1 cellular context compared by ENCODE assay signal in the genomic region with DNA sequence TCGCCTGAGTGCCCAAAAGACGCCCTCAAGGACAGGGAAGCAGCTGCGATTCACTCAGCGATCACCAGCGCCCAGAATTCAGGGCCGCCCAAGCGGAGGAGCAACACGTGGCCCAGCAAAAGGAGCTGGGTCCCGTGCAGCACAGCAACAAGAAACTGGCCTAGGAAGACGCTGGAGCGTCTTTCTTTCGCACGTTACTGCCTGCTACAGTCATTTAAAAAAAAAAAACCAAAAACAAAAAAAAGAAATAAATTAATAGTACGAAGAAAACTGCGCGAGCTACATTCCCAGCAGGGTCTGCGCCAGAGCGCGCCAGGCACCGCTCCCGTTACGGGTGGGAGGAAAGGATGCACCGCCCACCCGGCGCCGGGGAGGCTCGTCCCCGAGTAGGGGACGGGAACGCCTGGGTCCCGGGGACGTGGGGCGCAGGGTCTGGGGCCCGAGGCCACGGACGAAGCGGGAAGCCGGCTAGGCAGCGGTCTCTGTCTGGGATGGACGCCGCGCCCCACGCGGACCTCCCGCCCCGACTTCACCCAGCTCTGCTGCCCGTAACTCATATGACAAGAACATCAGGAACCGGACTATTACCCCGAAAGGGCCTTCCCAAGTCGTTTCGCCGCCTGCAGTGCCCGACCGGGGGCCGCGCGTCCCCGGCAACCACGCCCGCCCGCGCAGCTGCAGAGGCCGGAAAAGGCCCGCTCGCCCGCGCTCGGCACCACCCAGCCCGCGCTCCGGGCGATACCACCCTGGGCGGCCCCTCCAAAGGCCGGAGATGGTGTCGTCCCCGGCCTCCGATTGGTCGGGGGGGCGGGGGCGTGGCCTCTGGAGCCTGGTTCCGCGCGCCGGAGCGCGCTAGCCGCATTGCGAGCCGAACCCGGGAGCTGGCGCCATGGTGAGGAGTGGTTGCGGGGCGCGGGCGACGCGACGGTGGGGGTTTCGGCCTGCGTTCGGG.
TF ChIP-seq lines count a peak whose summit lies in the region.

Gene NOP56 (plus strand): TSS at position 861 of the 952 bp plus-strand sequence. CDS start 29 bp downstream, at position 890.

TF ChIP-seq in GM12878, 131 proteins besides CTCF, POLR2A, EP300 and RAD21 (continued from another document and continues in another):
- TF ChIP-seq CBX5 (IDR thresholded peaks at IDR 0.05; ENCODE audit: low read depth) (no peak), RB1 (IDR thresholded peaks at IDR 0.05; ENCODE audit: borderline replicate concordance) (peak; percentile 80; the same call in 1 of the 2 replicates), MYB (IDR thresholded peaks at IDR 0.05; ENCODE audit: borderline replicate concordance, low read depth, low read length) (no peak), BACH1 (IDR thresholded peaks at IDR 0.05; ENCODE audit: borderline replicate concordance) (peak; percentile 88), SPI1 (IDR thresholded peaks at IDR 0.05; ENCODE audit: borderline replicate concordance, insufficient read depth, low read depth, low read length) (no peak), FOXK2 (IDR thresholded peaks at IDR 0.05) (peak; percentile 95), FOS (IDR thresholded peaks at IDR 0.05; ENCODE audit: borderline replicate concordance, extremely low read depth, insufficient read length) (no peak), EGR1 (IDR thresholded peaks at IDR 0.05; ENCODE audit: borderline replicate concordance in 1 of 2, low read depth in 2 of 2, low read length in 2 of 2) (peak in 1 of 2 experiments; percentile 83; a peak in 2 of 3 replicates), BCLAF1 (IDR thresholded peaks at IDR 0.05) (peak; percentile 91), SIN3A (IDR thresholded peaks at IDR 0.05; ENCODE audit: low read depth, low read length) (peak; percentile 90), HCFC1 (IDR thresholded peaks at IDR 0.05; ENCODE audit: low read length) (peak; percentile 23), BRCA1 (IDR thresholded peaks at IDR 0.05; ENCODE audit: low read depth, low read length) (no peak), JUND (IDR thresholded peaks at IDR 0.05; ENCODE audit: low read depth, low read length) (peak; percentile 100), PRDM15 (CRISPR knock-in tag; IDR thresholded peaks at IDR 0.05) (no peak), CREM (IDR thresholded peaks at IDR 0.05; ENCODE audit: low read depth) (no peak), TBL1XR1 (IDR thresholded peaks at IDR 0.05; ENCODE audit: low read depth, low read length) (no peak; the same call in 1 of the 2 replicates), YBX1 (IDR thresholded peaks at IDR 0.05) (no peak), DPF2 (IDR thresholded peaks at IDR 0.05) (peak; percentile 74; the same call in 1 of the 2 replicates), ETV6 (conservative IDR thresholded peaks at IDR 0.05 in 1 of 2, IDR thresholded peaks at IDR 0.05 in 1 of 2; ENCODE audit: borderline replicate concordance in 1 of 2, low read depth in 1 of 2) (no peak; a peak in 1 of 4 replicates), ESRRA (IDR thresholded peaks at IDR 0.05; ENCODE audit: low read length) (no peak), MTA2 (IDR thresholded peaks at IDR 0.05; ENCODE audit: low read depth) (no peak), KLF5 (IDR thresholded peaks at IDR 0.05; ENCODE audit: partially characterized antibody) (peak; percentile 98), ZNF274 (IDR thresholded peaks at IDR 0.05; ENCODE audit: insufficient read depth, insufficient read length) (no peak), CHD2 (IDR thresholded peaks at IDR 0.05; ENCODE audit: borderline replicate concordance, low read depth, low read length) (0 out of 2 replicates have a peak, but pooled peaks have one; percentile 23), ZNF592 (IDR thresholded peaks at IDR 0.05) (no peak), NR2C1 (IDR thresholded peaks at IDR 0.05) (0 out of 2 replicates have a peak, but pooled peaks have one; percentile 16), E2F8 (IDR thresholded peaks at IDR 0.05; ENCODE audit: low read depth, partially characterized antibody) (no peak), RBBP5 (conservative IDR thresholded peaks at IDR 0.05) (no peak), E4F1 (IDR thresholded peaks at IDR 0.05; ENCODE audit: borderline replicate concordance, partially characterized antibody) (no peak)
- TF ChIP-seq, protein P1, sequence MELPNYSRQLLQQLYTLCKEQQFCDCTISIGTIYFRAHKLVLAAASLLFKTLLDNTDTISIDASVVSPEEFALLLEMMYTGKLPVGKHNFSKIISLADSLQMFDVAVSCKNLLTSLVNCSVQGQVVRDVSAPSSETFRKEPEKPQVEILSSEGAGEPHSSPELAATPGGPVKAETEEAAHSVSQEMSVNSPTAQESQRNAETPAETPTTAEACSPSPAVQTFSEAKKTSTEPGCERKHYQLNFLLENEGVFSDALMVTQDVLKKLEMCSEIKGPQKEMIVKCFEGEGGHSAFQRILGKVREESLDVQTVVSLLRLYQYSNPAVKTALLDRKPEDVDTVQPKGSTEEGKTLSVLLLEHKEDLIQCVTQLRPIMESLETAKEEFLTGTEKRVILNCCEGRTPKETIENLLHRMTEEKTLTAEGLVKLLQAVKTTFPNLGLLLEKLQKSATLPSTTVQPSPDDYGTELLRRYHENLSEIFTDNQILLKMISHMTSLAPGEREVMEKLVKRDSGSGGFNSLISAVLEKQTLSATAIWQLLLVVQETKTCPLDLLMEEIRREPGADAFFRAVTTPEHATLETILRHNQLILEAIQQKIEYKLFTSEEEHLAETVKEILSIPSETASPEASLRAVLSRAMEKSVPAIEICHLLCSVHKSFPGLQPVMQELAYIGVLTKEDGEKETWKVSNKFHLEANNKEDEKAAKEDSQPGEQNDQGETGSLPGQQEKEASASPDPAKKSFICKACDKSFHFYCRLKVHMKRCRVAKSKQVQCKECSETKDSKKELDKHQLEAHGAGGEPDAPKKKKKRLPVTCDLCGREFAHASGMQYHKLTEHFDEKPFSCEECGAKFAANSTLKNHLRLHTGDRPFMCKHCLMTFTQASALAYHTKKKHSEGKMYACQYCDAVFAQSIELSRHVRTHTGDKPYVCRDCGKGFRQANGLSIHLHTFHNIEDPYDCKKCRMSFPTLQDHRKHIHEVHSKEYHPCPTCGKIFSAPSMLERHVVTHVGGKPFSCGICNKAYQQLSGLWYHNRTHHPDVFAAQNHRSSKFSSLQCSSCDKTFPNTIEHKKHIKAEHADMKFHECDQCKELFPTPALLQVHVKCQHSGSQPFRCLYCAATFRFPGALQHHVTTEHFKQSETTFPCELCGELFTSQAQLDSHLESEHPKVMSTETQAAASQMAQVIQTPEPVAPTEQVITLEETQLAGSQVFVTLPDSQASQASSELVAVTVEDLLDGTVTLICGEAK (IDR thresholded peaks at IDR 0.05; ENCODE audit: borderline replicate concordance) = no peak
